21 cellular contexts compared by ENCODE assay signal in genomic region chr7:133109816-133110215, GRCh38.
"Had no signal": no experiment of that assay in that cellular context is flagged by ENCODE, and none has a peak within 500 bp of the region (broad histone marks: within the 10 kb centered on the region; RNA-seq: fewer than 3 reads in every experiment).

No MANE protein-coding gene starts in this region.

- H3K4me1 Mint-ChIP-seq: nephron had no signal

- H3K9me3 ChIP-seq: neutrophil, ovary, prostate gland had no signal

- H3K27me3 ChIP-seq: ovary, transverse colon had no signal

- ATAC-seq: activated CD8-positive, alpha-beta T cell treated with anti-CD3 and anti-CD28 coated beads, Interleukin-2, amount 10 ng/mL, durations not matched to agents 7 days and 5 days; heart right ventricle; left colon; stimulated activated naive B cell treated with anti-CD40 and anti-IgM and Interleukin-4, amounts not matched to agents 10 μg/mL and 1 μg/mL and 100 μg/mL, for 72 hours had no signal

- FAIRE-seq: urothelium cell line had no signal

- H3K4me1 ChIP-seq: heart right ventricle, prostate gland, transverse colon had no signal

- DNase-seq: activated CD4-positive, alpha-beta T cell treated with anti-CD3 and anti-CD28 coated beads, Interleukin-2, amount 50 U/mL, for 1 hour; activated CD4-positive, CD25-positive, alpha-beta regulatory T cell treated with anti-CD3 and anti-CD28 coated beads, Interleukin-2, amount 50 U/mL, for 72 hours; activated CD8-positive, alpha-beta T cell treated with anti-CD3 and anti-CD28 coated beads, Interleukin-2, amount 10 ng/mL, durations not matched to agents 7 days and 5 days; activated gamma-delta T cell; activated naive CD4-positive, alpha-beta T cell treated with anti-CD3 and anti-CD28 coated beads, Interleukin-2, amount 50 U/mL, for 16 hours; heart right ventricle; islet precursor cell; left colon; mesenchymal stem cell; ovary; stimulated activated CD4-positive, alpha-beta T cell treated with anti-CD3 and anti-CD28 coated beads, Interleukin-2, amount 100 ng/mL, for 48 hours; stimulated activated CD8-positive, alpha-beta memory T cell treated with anti-CD3 and anti-CD28 coated beads, Interleukin-4, amount 100 ng/mL, for 48 hours; stimulated activated naive B cell treated with anti-CD40 and anti-IgM and Interleukin-4, amounts not matched to agents 10 μg/mL and 1 μg/mL and 100 μg/mL, for 72 hours; transverse colon had no signal

- H3K27ac Mint-ChIP-seq: activated CD8-positive, alpha-beta T cell treated with anti-CD3 and anti-CD28 coated beads, Interleukin-2, amount 10 ng/mL, durations not matched to agents 7 days and 5 days; activated T-helper 1 cell treated with anti-CD3 and anti-CD28 coated beads, Interleukin-12 subunit alpha, Interleukin-12 subunit beta, Interleukin-2, Interleukin-4 antibody, amounts not matched to agents 30 ng/mL and 10 ng/mL and 1 ng/mL, durations not matched to agents 14 hours and 24 hours and 36 hours; nephron; stimulated activated naive B cell treated with anti-CD40 and anti-IgM and Interleukin-4, amounts not matched to agents 10 μg/mL and 1 μg/mL and 100 μg/mL, for 72 hours had no signal

- H3K4me3 Mint-ChIP-seq: activated CD8-positive, alpha-beta T cell treated with anti-CD3 and anti-CD28 coated beads, Interleukin-2, amount 10 ng/mL, durations not matched to agents 7 days and 5 days; activated T-helper 1 cell treated with anti-CD3 and anti-CD28 coated beads, Interleukin-12 subunit alpha, Interleukin-12 subunit beta, Interleukin-2, Interleukin-4 antibody, amounts not matched to agents 30 ng/mL and 10 ng/mL and 1 ng/mL, durations not matched to agents 14 hours and 24 hours and 36 hours; nephron; stimulated activated naive B cell treated with anti-CD40 and anti-IgM and Interleukin-4, amounts not matched to agents 10 μg/mL and 1 μg/mL and 100 μg/mL, for 72 hours had no signal

- H3K36me3 ChIP-seq: cardiac muscle cell, heart right ventricle, neutrophil, ovary, prostate gland, transverse colon had no signal

- H3K9me3 Mint-ChIP-seq: activated T-helper 1 cell treated with anti-CD3 and anti-CD28 coated beads, Interleukin-12 subunit alpha, Interleukin-12 subunit beta, Interleukin-2, Interleukin-4 antibody, amounts not matched to agents 30 ng/mL and 10 ng/mL and 1 ng/mL, durations not matched to agents 14 hours and 24 hours and 36 hours had no signal

- H3K27ac ChIP-seq: cardiac muscle cell, heart right ventricle, neutrophil, ovary, prostate gland, transverse colon, VCaP had no signal

- H3K4me3 ChIP-seq: cardiac muscle cell, heart right ventricle, ovary, prostate gland, transverse colon had no signal
